8 cellular contexts compared by ENCODE assay signal in genomic region chr15:22715133-22715845, GRCh38.
DNase-seq lines count a peak whose midpoint lies in the region; ATAC-seq and TF ChIP-seq lines count a peak whose summit lies in the region.
"Not testable (repeated sequence)": the region's sequence is repeated elsewhere in the genome, so short reads cannot be mapped to it uniquely, and the experiment has no call there.

No MANE protein-coding gene starts in this region.

- H3K27ac Mint-ChIP-seq in CD8-positive, alpha-beta T cell; stimulated activated memory B cell treated with anti-CD40 and anti-IgM and Interleukin-4, amounts not matched to agents 10 μg/mL and 1 μg/mL and 100 μg/mL, for 72 hours: not testable (repeated sequence)

- H3K27me3 Mint-ChIP-seq in CD8-positive, alpha-beta T cell (ENCODE audit: low read depth): peaks cover 40% of the 10 kb centered on the region
- peaks cover 26% of the 10 kb centered on the region for H3K27me3 Mint-ChIP-seq in stimulated activated memory B cell treated with anti-CD40 and anti-IgM and Interleukin-4, amounts not matched to agents 10 μg/mL and 1 μg/mL and 100 μg/mL, for 72 hours

- peak overlapping the region; percentile 8 for H3K4me3 Mint-ChIP-seq in CD8-positive, alpha-beta T cell
- H3K4me3 Mint-ChIP-seq in stimulated activated memory B cell treated with anti-CD40 and anti-IgM and Interleukin-4, amounts not matched to agents 10 μg/mL and 1 μg/mL and 100 μg/mL, for 72 hours: peak overlapping the region; percentile 23

- H3K4me3 ChIP-seq in CD8-positive, alpha-beta T cell (ENCODE audit: low read depth, low read length): not testable (repeated sequence)
- H3K4me3 ChIP-seq in HEK293 (ENCODE audit: low read depth, low read length) (peak overlapping the region; percentile 44), SJSA1 (peak overlapping the region; percentile 39), choroid plexus epithelial cell (ENCODE audit: low read depth, low read length) (peak overlapping the region; percentile 32), lower lobe of right lung (peak overlapping the region; percentile 23)

- H3K9me3 Mint-ChIP-seq in CD8-positive, alpha-beta T cell; stimulated activated memory B cell treated with anti-CD40 and anti-IgM and Interleukin-4, amounts not matched to agents 10 μg/mL and 1 μg/mL and 100 μg/mL, for 72 hours: not testable (repeated sequence)

- not testable (repeated sequence) for ATAC-seq in CD8-positive, alpha-beta T cell
- ATAC-seq in left cardiac atrium: peak; percentile 39 to 50
- peak; percentile 82 to 89 for ATAC-seq in lower lobe of right lung
- peak; percentile 69 for ATAC-seq in stimulated activated memory B cell treated with anti-CD40 and anti-IgM and Interleukin-4, amounts not matched to agents 10 μg/mL and 1 μg/mL and 100 μg/mL, for 72 hours

- CTCF ChIA-PET in CD8-positive, alpha-beta T cell (lab: Charles Lee); HEK293 (lab: Yijun Ruan, JAX): not testable (repeated sequence)

- not testable (repeated sequence) for H3K36me3 Mint-ChIP-seq in CD8-positive, alpha-beta T cell; stimulated activated memory B cell treated with anti-CD40 and anti-IgM and Interleukin-4, amounts not matched to agents 10 μg/mL and 1 μg/mL and 100 μg/mL, for 72 hours

- TF ChIP-seq CTCF in CD8-positive, alpha-beta T cell (IDR thresholded peaks at IDR 0.05); choroid plexus epithelial cell (conservative IDR thresholded peaks at IDR 0.05; ENCODE audit: low read depth, low read length); lower lobe of right lung (IDR thresholded peaks at IDR 0.05): not testable (repeated sequence)
- 0 out of 2 replicates have a peak, but pooled peaks have one; percentile 24 for TF ChIP-seq CTCF in HEK293 (tag by site-specific recombination; IDR thresholded peaks at IDR 0.05)

- DNase-seq in CD8-positive, alpha-beta T cell; choroid plexus epithelial cell (ENCODE audit: low read depth); left cardiac atrium; lower lobe of right lung: not testable (repeated sequence)
- DNase-seq in NCI-H2196 (lab: John Stamatoyannopoulos, UW; ENCODE audit: unreplicated experiment) (peak; percentile 12), SJSA1 (ENCODE audit: low read depth in 1 of 2, low spot score in 2 of 2) (peak in 1 of 2 experiments; percentile 68)

- H3K4me1 ChIP-seq in CD8-positive, alpha-beta T cell (ENCODE audit: insufficient read depth, low read length); HEK293 (ENCODE audit: control insufficient read depth, insufficient read depth, low read length); SJSA1 (replicated peaks); lower lobe of right lung: not testable (repeated sequence)

- H3K27ac ChIP-seq in CD8-positive, alpha-beta T cell (ENCODE audit: low read depth, low read length); lower lobe of right lung: not testable (repeated sequence)
- H3K27ac ChIP-seq in HEK293 (ENCODE audit: extremely low read depth, low read depth, low read length) (peak overlapping the region; percentile 46; the same call in 1 of the 2 replicates), SJSA1 (peak overlapping the region; percentile 53)

- not testable (repeated sequence) for H3K9me3 ChIP-seq in CD8-positive, alpha-beta T cell (ENCODE audit: low read length); HEK293 (ENCODE audit: control insufficient read depth, insufficient read depth, low read depth, low read length); SJSA1 (replicated peaks); lower lobe of right lung

- H3K27me3 ChIP-seq in CD8-positive, alpha-beta T cell (ENCODE audit: insufficient read depth, low read length); SJSA1 (replicated peaks): not testable (repeated sequence)
- peaks cover 12% of the 10 kb centered on the region for H3K27me3 ChIP-seq in lower lobe of right lung (ENCODE audit: low read depth)

- POLR2A ChIA-PET in CD8-positive, alpha-beta T cell (lab: Charles Lee); HEK293 (lab: Yijun Ruan, JAX): not testable (repeated sequence)

- not testable (repeated sequence) for H3K4me1 Mint-ChIP-seq in CD8-positive, alpha-beta T cell (ENCODE audit: low read depth); stimulated activated memory B cell treated with anti-CD40 and anti-IgM and Interleukin-4, amounts not matched to agents 10 μg/mL and 1 μg/mL and 100 μg/mL, for 72 hours

- H3K36me3 ChIP-seq in CD8-positive, alpha-beta T cell (ENCODE audit: insufficient read depth, low read length); HEK293 (ENCODE audit: control insufficient read depth in 2 of 2, insufficient read depth in 1 of 2, low read length in 2 of 2); SJSA1; lower lobe of right lung: not testable (repeated sequence)

- intact Hi-C loops in CD8-positive, alpha-beta T cell (cut with DNase I, micrococcal nuclease); left cardiac atrium (cut with DNase I); lower lobe of right lung (cut with DNase I): not testable (repeated sequence)

TF ChIP-seq in HEK293, 187 proteins besides CTCF, POLR2A, EP300 and RAD21:
- TF ChIP-seq ZBTB17 (tag by site-specific recombination; IDR thresholded peaks at IDR 0.05): peak; percentile 73
- TF ChIP-seq ZBTB20 (tag by site-specific recombination; IDR thresholded peaks at IDR 0.05): peak; percentile 34; the same call in 1 of the 2 replicates
- TF ChIP-seq GLIS2 (tag by site-specific recombination; IDR thresholded peaks at IDR 0.05): peak; percentile 18; the same call in 1 of the 2 replicates
- 0 out of 2 replicates have a peak, but pooled peaks have one; percentile 19 for TF ChIP-seq ZNF335 (tag by site-specific recombination; conservative IDR thresholded peaks at IDR 0.05)
